ENCODE assay signal across 22 cellular contexts in the genomic region with DNA sequence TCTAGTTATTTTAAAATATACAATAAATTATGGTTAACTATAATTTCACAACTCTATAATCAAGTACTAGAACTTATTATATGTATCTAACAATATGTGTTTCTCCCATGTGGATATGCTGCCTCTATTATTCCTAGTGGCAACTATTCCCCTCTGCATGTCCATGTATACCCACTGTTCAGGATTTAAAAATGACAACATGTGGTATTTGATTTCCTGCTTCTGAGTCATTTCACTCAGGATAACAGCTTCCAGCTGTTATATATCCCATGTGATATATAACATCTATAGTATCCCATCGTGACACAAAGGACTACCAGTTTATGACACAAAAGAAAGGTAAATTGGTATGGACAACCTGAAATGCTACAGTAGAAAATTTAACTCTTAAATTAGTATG.
"Had no signal": no experiment of that assay in that cellular context is flagged by ENCODE, and none has a peak within 500 bp of the region (broad histone marks: within the 10 kb centered on the region; RNA-seq: fewer than 3 reads in every experiment).

No MANE protein-coding gene starts in this region.

- H3K27ac ChIP-seq: dorsolateral prefrontal cortex, hepatocyte, left lung, right lobe of liver, transverse colon, VCaP had no signal

- H2AFZ ChIP-seq: hepatocyte had no signal

- H3K9me3 ChIP-seq: left lung, right lobe of liver, transverse colon had no signal

- H3K4me3 ChIP-seq: dorsolateral prefrontal cortex, hepatocyte, left lung, right lobe of liver, smooth muscle cell, transverse colon had no signal

- H3K79me2 ChIP-seq: hepatocyte had no signal

- H3K4me2 ChIP-seq: hepatocyte, smooth muscle cell had no signal

- DNase-seq: activated CD4-positive, alpha-beta T cell treated with anti-CD3 and anti-CD28 coated beads, Interleukin-2, amount 50 U/mL, for 1 hour; activated CD4-positive, CD25-positive, alpha-beta regulatory T cell treated with anti-CD3 and anti-CD28 coated beads, Interleukin-2, amount 50 U/mL, for 72 hours; activated CD8-positive, alpha-beta T cell treated with anti-CD3 and anti-CD28 coated beads, Interleukin-2, amount 10 ng/mL, durations not matched to agents 7 days and 5 days; activated gamma-delta T cell; activated naive CD4-positive, alpha-beta T cell treated with anti-CD3 and anti-CD28 coated beads, Interleukin-2, amount 50 U/mL, for 16 hours; activated naive CD8-positive, alpha-beta T cell treated with anti-CD3 and anti-CD28 coated beads, Interleukin-2, amount 50 U/mL, for 24 hours; caudate nucleus; dorsolateral prefrontal cortex; endodermal cell; glutamatergic neuron; immature natural killer cell; left lung; naive thymus-derived CD4-positive, alpha-beta T cell; occipital lobe; right lobe of liver; stimulated activated CD4-positive, alpha-beta T cell treated with anti-CD3 and anti-CD28 coated beads, Interleukin-2, amount 100 ng/mL, for 48 hours; stimulated activated CD8-positive, alpha-beta memory T cell treated with anti-CD3 and anti-CD28 coated beads, Interleukin-4, amount 100 ng/mL, for 48 hours; stimulated activated naive B cell treated with anti-CD40 and anti-IgM and Interleukin-4, amounts not matched to agents 10 μg/mL and 1 μg/mL and 100 μg/mL, for 72 hours; transverse colon had no signal

- ATAC-seq: activated CD8-positive, alpha-beta T cell treated with anti-CD3 and anti-CD28 coated beads, Interleukin-2, amount 10 ng/mL, durations not matched to agents 7 days and 5 days; activated naive CD8-positive, alpha-beta T cell treated with anti-CD3 and anti-CD28 coated beads, Interleukin-2, amount 50 U/mL, for 24 hours; left lung; naive thymus-derived CD4-positive, alpha-beta T cell; right lobe of liver; stimulated activated naive B cell treated with anti-CD40 and anti-IgM and Interleukin-4, amounts not matched to agents 10 μg/mL and 1 μg/mL and 100 μg/mL, for 72 hours had no signal

- H3K4me1 ChIP-seq: left lung, right lobe of liver, transverse colon had no signal

- H3K36me3 ChIP-seq: left lung, right lobe of liver, transverse colon had no signal

- H3K27me3 ChIP-seq: dorsolateral prefrontal cortex, hepatocyte, left lung, right lobe of liver, transverse colon had no signal
